ENCODE assay signal across 1 cellular context in the genomic region with DNA sequence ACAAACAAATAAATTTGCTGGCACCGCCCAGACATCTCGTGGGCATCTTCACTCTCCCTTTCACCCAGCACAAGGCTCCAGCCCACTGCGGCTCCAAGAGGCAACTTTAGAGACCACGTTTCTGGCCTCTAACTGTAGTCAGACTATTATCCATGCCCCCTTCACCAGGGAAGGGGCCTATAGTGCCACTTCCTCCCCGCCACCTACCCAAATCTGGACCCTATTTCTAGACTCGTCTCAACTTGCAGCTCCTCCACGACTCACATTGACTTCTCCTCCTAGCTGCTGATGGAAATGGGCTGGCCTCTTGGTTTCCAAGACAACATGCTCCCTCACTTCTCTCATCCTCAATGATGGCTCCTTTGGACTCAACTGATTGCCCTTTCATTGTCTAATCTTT.
TF ChIP-seq lines count a peak whose summit lies in the region.

No MANE protein-coding gene starts in this region.

TF ChIP-seq in GM23338, 12 proteins besides CTCF, POLR2A, EP300 and RAD21:
- TF ChIP-seq, protein P1, sequence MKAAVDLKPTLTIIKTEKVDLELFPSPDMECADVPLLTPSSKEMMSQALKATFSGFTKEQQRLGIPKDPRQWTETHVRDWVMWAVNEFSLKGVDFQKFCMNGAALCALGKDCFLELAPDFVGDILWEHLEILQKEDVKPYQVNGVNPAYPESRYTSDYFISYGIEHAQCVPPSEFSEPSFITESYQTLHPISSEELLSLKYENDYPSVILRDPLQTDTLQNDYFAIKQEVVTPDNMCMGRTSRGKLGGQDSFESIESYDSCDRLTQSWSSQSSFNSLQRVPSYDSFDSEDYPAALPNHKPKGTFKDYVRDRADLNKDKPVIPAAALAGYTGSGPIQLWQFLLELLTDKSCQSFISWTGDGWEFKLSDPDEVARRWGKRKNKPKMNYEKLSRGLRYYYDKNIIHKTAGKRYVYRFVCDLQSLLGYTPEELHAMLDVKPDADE (IDR thresholded peaks at IDR 0.05) = no peak
- no peak for TF ChIP-seq POLR2AphosphoS5 (IDR thresholded peaks at IDR 0.05; ENCODE audit: low read depth)
- TF ChIP-seq, protein P2, sequence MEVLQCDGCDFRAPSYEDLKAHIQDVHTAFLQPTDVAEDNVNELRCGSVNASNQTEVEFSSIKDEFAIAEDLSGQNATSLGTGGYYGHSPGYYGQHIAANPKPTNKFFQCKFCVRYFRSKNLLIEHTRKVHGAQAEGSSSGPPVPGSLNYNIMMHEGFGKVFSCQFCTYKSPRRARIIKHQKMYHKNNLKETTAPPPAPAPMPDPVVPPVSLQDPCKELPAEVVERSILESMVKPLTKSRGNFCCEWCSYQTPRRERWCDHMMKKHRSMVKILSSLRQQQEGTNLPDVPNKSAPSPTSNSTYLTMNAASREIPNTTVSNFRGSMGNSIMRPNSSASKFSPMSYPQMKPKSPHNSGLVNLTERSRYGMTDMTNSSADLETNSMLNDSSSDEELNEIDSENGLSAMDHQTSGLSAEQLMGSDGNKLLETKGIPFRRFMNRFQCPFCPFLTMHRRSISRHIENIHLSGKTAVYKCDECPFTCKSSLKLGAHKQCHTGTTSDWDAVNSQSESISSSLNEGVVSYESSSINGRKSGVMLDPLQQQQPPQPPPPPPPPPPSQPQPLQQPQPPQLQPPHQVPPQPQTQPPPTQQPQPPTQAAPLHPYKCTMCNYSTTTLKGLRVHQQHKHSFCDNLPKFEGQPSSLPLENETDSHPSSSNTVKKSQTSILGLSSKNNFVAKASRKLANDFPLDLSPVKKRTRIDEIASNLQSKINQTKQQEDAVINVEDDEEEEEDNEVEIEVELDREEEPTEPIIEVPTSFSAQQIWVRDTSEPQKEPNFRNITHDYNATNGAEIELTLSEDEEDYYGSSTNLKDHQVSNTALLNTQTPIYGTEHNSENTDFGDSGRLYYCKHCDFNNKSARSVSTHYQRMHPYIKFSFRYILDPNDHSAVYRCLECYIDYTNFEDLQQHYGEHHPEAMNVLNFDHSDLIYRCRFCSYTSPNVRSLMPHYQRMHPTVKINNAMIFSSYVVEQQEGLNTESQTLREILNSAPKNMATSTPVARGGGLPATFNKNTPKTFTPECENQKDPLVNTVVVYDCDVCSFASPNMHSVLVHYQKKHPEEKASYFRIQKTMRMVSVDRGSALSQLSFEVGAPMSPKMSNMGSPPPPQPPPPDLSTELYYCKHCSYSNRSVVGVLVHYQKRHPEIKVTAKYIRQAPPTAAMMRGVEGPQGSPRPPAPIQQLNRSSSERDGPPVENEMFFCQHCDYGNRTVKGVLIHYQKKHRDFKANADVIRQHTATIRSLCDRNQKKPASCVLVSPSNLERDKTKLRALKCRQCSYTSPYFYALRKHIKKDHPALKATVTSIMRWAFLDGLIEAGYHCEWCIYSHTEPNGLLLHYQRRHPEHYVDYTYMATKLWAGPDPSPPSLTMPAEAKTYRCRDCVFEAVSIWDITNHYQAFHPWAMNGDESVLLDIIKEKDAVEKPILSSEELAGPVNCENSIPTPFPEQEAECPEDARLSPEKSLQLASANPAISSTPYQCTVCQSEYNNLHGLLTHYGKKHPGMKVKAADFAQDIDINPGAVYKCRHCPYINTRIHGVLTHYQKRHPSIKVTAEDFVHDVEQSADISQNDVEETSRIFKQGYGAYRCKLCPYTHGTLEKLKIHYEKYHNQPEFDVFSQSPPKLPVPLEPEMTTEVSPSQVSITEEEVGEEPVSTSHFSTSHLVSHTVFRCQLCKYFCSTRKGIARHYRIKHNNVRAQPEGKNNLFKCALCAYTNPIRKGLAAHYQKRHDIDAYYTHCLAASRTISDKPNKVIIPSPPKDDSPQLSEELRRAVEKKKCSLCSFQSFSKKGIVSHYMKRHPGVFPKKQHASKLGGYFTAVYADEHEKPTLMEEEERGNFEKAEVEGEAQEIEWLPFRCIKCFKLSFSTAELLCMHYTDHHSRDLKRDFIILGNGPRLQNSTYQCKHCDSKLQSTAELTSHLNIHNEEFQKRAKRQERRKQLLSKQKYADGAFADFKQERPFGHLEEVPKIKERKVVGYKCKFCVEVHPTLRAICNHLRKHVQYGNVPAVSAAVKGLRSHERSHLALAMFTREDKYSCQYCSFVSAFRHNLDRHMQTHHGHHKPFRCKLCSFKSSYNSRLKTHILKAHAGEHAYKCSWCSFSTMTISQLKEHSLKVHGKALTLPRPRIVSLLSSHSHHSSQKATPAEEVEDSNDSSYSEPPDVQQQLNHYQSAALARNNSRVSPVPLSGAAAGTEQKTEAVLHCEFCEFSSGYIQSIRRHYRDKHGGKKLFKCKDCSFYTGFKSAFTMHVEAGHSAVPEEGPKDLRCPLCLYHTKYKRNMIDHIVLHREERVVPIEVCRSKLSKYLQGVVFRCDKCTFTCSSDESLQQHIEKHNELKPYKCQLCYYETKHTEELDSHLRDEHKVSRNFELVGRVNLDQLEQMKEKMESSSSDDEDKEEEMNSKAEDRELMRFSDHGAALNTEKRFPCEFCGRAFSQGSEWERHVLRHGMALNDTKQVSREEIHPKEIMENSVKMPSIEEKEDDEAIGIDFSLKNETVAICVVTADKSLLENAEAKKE (CRISPR knock-in tag; IDR thresholded peaks at IDR 0.05) = no peak
- no peak for TF ChIP-seq STAT1 (IDR thresholded peaks at IDR 0.05; ENCODE audit: unreplicated experiment)
- no peak for TF ChIP-seq ZNF114 (CRISPR knock-in tag; IDR thresholded peaks at IDR 0.05)
- TF ChIP-seq CREB1 (CRISPR knock-in tag; IDR thresholded peaks at IDR 0.05; ENCODE audit: low read depth) = no peak
- no peak for TF ChIP-seq ZNF331 (CRISPR knock-in tag; IDR thresholded peaks at IDR 0.05; ENCODE audit: low read depth)
- no peak for TF ChIP-seq EZH2phosphoT487 (IDR thresholded peaks at IDR 0.05; ENCODE audit: unreplicated experiment)
- no peak for TF ChIP-seq EZH2 (IDR thresholded peaks at IDR 0.05; ENCODE audit: low read depth, unreplicated experiment)
- no peak for TF ChIP-seq REST (IDR thresholded peaks at IDR 0.05; ENCODE audit: unreplicated experiment)
- TF ChIP-seq NANOG (IDR thresholded peaks at IDR 0.05; ENCODE audit: borderline replicate concordance) = no peak
- no peak for TF ChIP-seq JUNB (IDR thresholded peaks at IDR 0.05; ENCODE audit: unreplicated experiment)
